12 cellular contexts compared by ENCODE assay signal in the genomic region with DNA sequence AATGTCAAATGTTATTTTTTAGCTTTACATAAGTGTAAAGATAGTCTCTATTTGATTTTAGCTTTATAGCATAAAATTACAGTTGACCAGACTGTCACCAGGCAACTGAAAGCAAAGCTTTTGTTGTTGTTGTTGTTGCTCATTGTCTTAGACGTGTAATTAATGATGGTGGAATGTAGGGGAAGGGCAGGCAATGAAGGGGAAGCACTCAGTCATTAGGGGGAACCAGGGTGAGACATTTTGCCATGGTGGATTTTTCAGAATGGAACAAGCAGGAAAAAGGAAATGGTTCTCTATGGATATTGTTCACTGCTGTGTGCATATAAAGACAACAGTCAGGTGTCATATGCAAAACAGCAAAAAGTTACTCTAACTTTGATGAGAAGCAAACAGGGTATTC.
DNase-seq lines count a peak whose midpoint lies in the region; ATAC-seq and TF ChIP-seq lines count a peak whose summit lies in the region.
"Had no signal": no experiment of that assay in that cellular context is flagged by ENCODE, and none has a peak within 500 bp of the region (broad histone marks: within the 10 kb centered on the region; RNA-seq: fewer than 3 reads in every experiment).

No MANE protein-coding gene starts in this region.

- no peaks in the 10 kb centered on the region for H3K9me3 Mint-ChIP-seq in neural crest cell

- H3K27ac ChIP-seq in epithelial cell of prostate, result peak overlapping the region; percentile 24

- intact Hi-C loops in left ventricle myocardium superior (cut with micrococcal nuclease), result no loop called here

- H3K4me1 Mint-ChIP-seq in neural crest cell, result peaks cover 35% of the 10 kb centered on the region

- peaks cover 6% of the 10 kb centered on the region for H3K36me3 Mint-ChIP-seq in neural crest cell (ENCODE audit: low read depth)

- ATAC-seq in HG02840 (IDR thresholded peaks at IDR 0.05; ENCODE audit: low FRiP score, unreplicated experiment) (no peak), HG03565 (IDR thresholded peaks at IDR 0.05; ENCODE audit: unreplicated experiment) (no peak), left ventricle myocardium superior (no peak)

- H3K27me3 Mint-ChIP-seq in neural crest cell (ENCODE audit: low read depth), result no peaks in the 10 kb centered on the region

- no peak overlapping the region for H3K4me3 Mint-ChIP-seq in neural crest cell

- no peak for TF ChIP-seq CTCF in neural crest cell (conservative IDR thresholded peaks at IDR 0.05)

- peak overlapping the region; percentile 59 for H3K27ac Mint-ChIP-seq in neural crest cell (ENCODE audit: unreplicated experiment)

- H3K4me3 ChIP-seq in GM08714 (ENCODE audit: low read length), result peak overlapping the region; percentile 23; the same call in 1 of the 2 replicates

- peak; percentile 16 for DNase-seq in M059J (ENCODE audit: low read depth)
- no peak for DNase-seq in epithelial cell of prostate (ENCODE audit: low read depth, low spot score)
- no peak for DNase-seq in neural crest cell (ENCODE audit: low read depth, low spot score)
- no peak for DNase-seq in cerebellar cortex (ENCODE audit: low spot score)
- no peak for DNase-seq in left ventricle myocardium superior
- DNase-seq: activated CD4-positive, alpha-beta T cell treated with anti-CD3 and anti-CD28 coated beads, Interleukin-2, amount 50 U/mL, for 1 hour; activated effector memory CD4-positive, alpha-beta T cell treated with anti-CD3 and anti-CD28 coated beads, Interleukin-2, amount 50 U/mL, for 16 hours; NCI-H2171; T-helper 1 cell had no signal
